Comparison of ENCODE assay signal across 19 cellular contexts in genomic region chr7:30713397-30713796, GRCh38. TPM values are rescaled to one million over a fixed set of nuclear protein-coding genes. Genes with fewer than 3 reads are reported as not detected.
DNase-seq lines count a peak whose midpoint lies in the region; FAIRE-seq and TF ChIP-seq lines count a peak whose summit lies in the region.
"Had no signal": no experiment of that assay in that cellular context is flagged by ENCODE, and none has a peak within 500 bp of the region (broad histone marks: within the 10 kb centered on the region; RNA-seq: fewer than 3 reads in every experiment).

No MANE protein-coding gene starts in this region.

- no peak overlapping the region for H2AFZ ChIP-seq in mesenchymal stem cell (ENCODE audit: low read depth, low read length)
- H2AFZ ChIP-seq: GM23338 had no signal

- H3K14ac ChIP-seq in mesenchymal stem cell (ENCODE audit: low read length in 2 of 2), result peak overlapping the region in 1 of 2 experiments; percentile 19

- H3K9me3 ChIP-seq in mesenchymal stem cell (ENCODE audit: control insufficient read depth, low read length), result peaks cover 16% of the 10 kb centered on the region

- H3K23ac ChIP-seq in mesenchymal stem cell (ENCODE audit: low read length in 2 of 2), result no peak overlapping the region

- no peak overlapping the region for H3K27ac ChIP-seq in mesenchymal stem cell (ENCODE audit: low read length, poor library complexity, severe bottlenecking)

- no peak overlapping the region for H3K18ac ChIP-seq in mesenchymal stem cell (ENCODE audit: low read depth in 1 of 2, low read length in 2 of 2)

- no peak overlapping the region for H2BK5ac ChIP-seq in mesenchymal stem cell (ENCODE audit: low read depth, low read length, poor library complexity, severe bottlenecking)

- TF ChIP-seq CTCF in choroid plexus epithelial cell (conservative IDR thresholded peaks at IDR 0.05; ENCODE audit: low read depth, low read length), result no peak
- TF ChIP-seq CTCF in D721Med (IDR thresholded peaks at IDR 0.05; ENCODE audit: insufficient read depth, missing control alignments), result no peak

- H3K4ac ChIP-seq in mesenchymal stem cell (ENCODE audit: low read depth in 1 of 2, low read length in 2 of 2), result peak overlapping the region in 1 of 2 experiments; percentile 25

- H3K4me2 ChIP-seq in mesenchymal stem cell (ENCODE audit: low read length, poor library complexity, severe bottlenecking), result no peak overlapping the region
- H3K4me2 ChIP-seq: GM23338 had no signal

- H4K91ac ChIP-seq in mesenchymal stem cell (ENCODE audit: low read length), result no peak overlapping the region

- WGBS in mesenchymal stem cell, result 81% methylated on average over 6 of the region's 6 CpGs

- H3K27me3 ChIP-seq in mesenchymal stem cell (ENCODE audit: control insufficient read depth in 1 of 2, insufficient read depth in 1 of 2, low read length in 2 of 2), result peaks cover 0 to 30% of the 10 kb centered on the region in 2 experiments
- H3K27me3 ChIP-seq: MG63 had no signal

- no peaks in the 10 kb centered on the region for H3K36me3 ChIP-seq in mesenchymal stem cell (ENCODE audit: control insufficient read depth in 1 of 2, insufficient read depth in 2 of 2, low read depth in 1 of 2, low read length in 2 of 2)
- H3K36me3 ChIP-seq: MG63 had no signal

- no peak overlapping the region for H4K8ac ChIP-seq in mesenchymal stem cell (ENCODE audit: low read length)

- no peaks in the 10 kb centered on the region for H3K4me1 ChIP-seq in mesenchymal stem cell (ENCODE audit: control insufficient read depth, insufficient read depth, low read depth, low read length)

- H2BK120ac ChIP-seq in mesenchymal stem cell (ENCODE audit: low read depth, low read length), result no peak overlapping the region

- DNase-seq in EL, result peak; percentile 9
- DNase-seq in NCI-H226, result peak; percentile 70
- DNase-seq in choroid plexus epithelial cell (ENCODE audit: low read depth), result peak; percentile 33
- peak; percentile 26 for DNase-seq in mesenchymal stem cell
- no peak for DNase-seq in OCI-M2 (lab: John Stamatoyannopoulos, UW; ENCODE audit: unreplicated experiment)
- DNase-seq in D721Med (ENCODE audit: insufficient read length, low spot score), result no peak
- no peak for DNase-seq in NCI-H1417 (lab: John Stamatoyannopoulos, UW)
- DNase-seq: ACHN; CD4-positive, CD25-positive, alpha-beta regulatory T cell; GDM1; KG1; MG63; NCI-H1417 treated with DMSO at 0.1 percent for 48 hours; NCI-H2029 treated with DMSO at 0.1 percent for 48 hours; NCI-H510A treated with DMSO at 0.1 percent for 48 hours; PC-3 had no signal

- H3K9ac ChIP-seq in mesenchymal stem cell (ENCODE audit: low read length), result no peak overlapping the region

- no peak overlapping the region for H3K4me3 ChIP-seq in choroid plexus epithelial cell (ENCODE audit: low read depth, low read length)
- H3K4me3 ChIP-seq in mesenchymal stem cell (ENCODE audit: insufficient read depth in 1 of 2, low read depth in 1 of 2, low read length in 2 of 2), result no peak overlapping the region
- H3K4me3 ChIP-seq: GM23338, MG63 had no signal

- H3K79me1 ChIP-seq in mesenchymal stem cell (replicated peaks; ENCODE audit: low read length, poor library complexity, severe bottlenecking), result no peaks in the 10 kb centered on the region

- no peak overlapping the region for H2BK15ac ChIP-seq in mesenchymal stem cell (ENCODE audit: low read depth, poor library complexity, severe bottlenecking)

- H2AK5ac ChIP-seq in mesenchymal stem cell (ENCODE audit: low read length, severe bottlenecking), result no peak overlapping the region

- no peak overlapping the region for H2BK12ac ChIP-seq in mesenchymal stem cell (ENCODE audit: low read length in 2 of 2)

- FAIRE-seq in D721Med (lab: Jason Lieb, UNC), result no peak
- FAIRE-seq: GM12892, GM19239 had no signal

RNA-seq across cellular contexts. Expression of gene CRHR2, which starts 31.1 kb away (rescaled TPM):
- not detected for polyA plus RNA-seq in mesenchymal stem cell (2013, experiment 1 of 2)
- polyA plus RNA-seq in mesenchymal stem cell (2013, experiment 2 of 2), result not detected
- polyA plus RNA-seq: CD4-positive, CD25-positive, alpha-beta regulatory T cell had no signal

RNA-seq across cellular contexts. Expression of gene INMT, which starts 38.5 kb away (rescaled TPM):
- polyA plus RNA-seq in mesenchymal stem cell (2013, experiment 1 of 2), result 7.5 TPM
- polyA plus RNA-seq in mesenchymal stem cell (2013, experiment 2 of 2), result 7.5 TPM

RNA-seq across cellular contexts. Expression of gene MINDY4, which starts 57.8 kb away (rescaled TPM):
- polyA plus RNA-seq in mesenchymal stem cell (2013, experiment 1 of 2), result 2.6 TPM
- polyA plus RNA-seq in mesenchymal stem cell (2013, experiment 2 of 2), result 2.8 TPM

Comparison
In these comparisons a context has a peak if more than half of its experiments do, and no peak if none do; other contexts are left out.
1. DNase-seq: peak in EL (single experiment), NCI-H226 (single experiment), choroid plexus epithelial cell (single experiment) and mesenchymal stem cell (single experiment); none in OCI-M2 (single experiment), D721Med (single experiment) and NCI-H1417 (0 of 3).